ENCODE assay signal across 26 cellular contexts in the genomic region with DNA sequence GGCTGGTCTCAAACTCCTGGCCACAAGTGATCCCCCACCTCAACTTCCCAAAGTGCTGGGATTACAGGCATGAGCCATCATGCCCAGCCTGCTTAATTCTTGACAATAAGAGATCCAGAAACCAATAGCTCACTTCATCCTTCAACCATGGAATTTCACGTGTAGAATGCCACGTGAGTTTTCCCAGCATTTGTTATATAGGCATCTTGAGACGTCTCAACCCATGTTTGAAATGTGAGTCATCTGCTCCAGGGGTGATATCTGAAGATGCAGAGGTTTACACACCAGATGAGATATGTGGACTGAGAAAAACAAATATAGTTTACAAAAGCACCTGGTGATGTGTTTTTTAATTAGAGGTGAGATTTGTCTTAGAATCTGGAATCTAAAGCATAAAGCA. TPM values are rescaled to one million over a fixed set of nuclear protein-coding genes. Genes with fewer than 3 reads are reported as not detected.
"Had no signal": no experiment of that assay in that cellular context is flagged by ENCODE, and none has a peak within 500 bp of the region (broad histone marks: within the 10 kb centered on the region; RNA-seq: fewer than 3 reads in every experiment).

No MANE protein-coding gene starts in this region.

- H3K4me1 ChIP-seq: ascending aorta, esophagus squamous epithelium, gastroesophageal sphincter, heart left ventricle, sigmoid colon, transverse colon, uterus had no signal

- ATAC-seq: activated CD4-positive, alpha-beta T cell treated with anti-CD3 and anti-CD28 coated beads for 36 hours; activated naive CD4-positive, alpha-beta T cell treated with anti-CD3 and anti-CD28 coated beads, Interleukin-2, amount 50 U/mL, for 72 hours; activated T-helper 17 cell treated with anti-CD3 and anti-CD28 coated beads, Interleukin-2, amount 50 U/mL, for 72 hours; gastroesophageal sphincter; heart left ventricle; left lobe of liver; natural killer cell; stimulated activated naive B cell treated with anti-CD40 and anti-IgM and Interleukin-4, amounts not matched to agents 10 μg/mL and 1 μg/mL and 100 μg/mL, for 72 hours had no signal

- H3K27ac ChIP-seq: ascending aorta, coronary artery, esophagus squamous epithelium, gastroesophageal sphincter, heart left ventricle, sigmoid colon, transverse colon, uterus had no signal

- H3K27me3 ChIP-seq: ascending aorta, gastroesophageal sphincter, heart left ventricle, sigmoid colon, transverse colon, uterus had no signal

- DNase-seq: activated B cell treated with CpG ODN at 0.5 μM for 24 hours; activated CD4-positive, alpha-beta T cell treated with anti-CD3 and anti-CD28 coated beads for 36 hours; activated CD4-positive, alpha-beta T cell treated with anti-CD3 and anti-CD28 coated beads, Interleukin-2, amount 50 U/mL, for 4 hours; activated CD8-positive, alpha-beta memory T cell treated with anti-CD3 and anti-CD28 coated beads for 24 hours; activated CD8-positive, alpha-beta memory T cell treated with anti-CD3 and anti-CD28 coated beads, Interleukin-2, amount 50 U/mL, for 4 hours; activated T-cell treated with anti-CD3 and anti-CD28 coated beads, Interleukin-2, amount 50 U/mL, for 24 hours; esophagus squamous epithelium; heart left ventricle; midbrain; natural killer cell; retina; sigmoid colon; stimulated activated CD4-positive, alpha-beta T cell treated with anti-CD3 and anti-CD28 coated beads, Interleukin-2, amount 100 ng/mL, for 48 hours; stimulated activated CD8-positive, alpha-beta memory T cell treated with anti-CD3 and anti-CD28 coated beads, Interleukin-4, amount 100 ng/mL, for 48 hours; stimulated activated naive B cell treated with anti-CD40 and anti-IgM and Interleukin-4, amounts not matched to agents 10 μg/mL and 1 μg/mL and 100 μg/mL, for 72 hours; transverse colon; uterus had no signal

- H3K4me3 ChIP-seq: ascending aorta, coronary artery, esophagus squamous epithelium, gastroesophageal sphincter, heart left ventricle, lung, sigmoid colon, transverse colon, uterus had no signal

- H3K9me3 ChIP-seq: esophagus squamous epithelium, sigmoid colon, transverse colon, uterus had no signal

- H3K36me3 ChIP-seq: ascending aorta, esophagus squamous epithelium, gastroesophageal sphincter, heart left ventricle, sigmoid colon, transverse colon, uterus had no signal

RNA-seq across cellular contexts. Expression of a gene that starts 7.1 kb away (rescaled TPM):
- total RNA-seq: activated B cell treated with CpG ODN at 0.5 μM for 24 hours; activated CD4-positive, alpha-beta T cell treated with anti-CD3 and anti-CD28 coated beads for 36 hours; activated naive CD4-positive, alpha-beta T cell treated with anti-CD3 and anti-CD28 coated beads, Interleukin-2, amount 50 U/mL, for 72 hours; ascending aorta; kidney epithelial cell; left lobe of liver; osteocyte had no signal
